Comparison of ENCODE assay signal across 8 cellular contexts in the genomic region with DNA sequence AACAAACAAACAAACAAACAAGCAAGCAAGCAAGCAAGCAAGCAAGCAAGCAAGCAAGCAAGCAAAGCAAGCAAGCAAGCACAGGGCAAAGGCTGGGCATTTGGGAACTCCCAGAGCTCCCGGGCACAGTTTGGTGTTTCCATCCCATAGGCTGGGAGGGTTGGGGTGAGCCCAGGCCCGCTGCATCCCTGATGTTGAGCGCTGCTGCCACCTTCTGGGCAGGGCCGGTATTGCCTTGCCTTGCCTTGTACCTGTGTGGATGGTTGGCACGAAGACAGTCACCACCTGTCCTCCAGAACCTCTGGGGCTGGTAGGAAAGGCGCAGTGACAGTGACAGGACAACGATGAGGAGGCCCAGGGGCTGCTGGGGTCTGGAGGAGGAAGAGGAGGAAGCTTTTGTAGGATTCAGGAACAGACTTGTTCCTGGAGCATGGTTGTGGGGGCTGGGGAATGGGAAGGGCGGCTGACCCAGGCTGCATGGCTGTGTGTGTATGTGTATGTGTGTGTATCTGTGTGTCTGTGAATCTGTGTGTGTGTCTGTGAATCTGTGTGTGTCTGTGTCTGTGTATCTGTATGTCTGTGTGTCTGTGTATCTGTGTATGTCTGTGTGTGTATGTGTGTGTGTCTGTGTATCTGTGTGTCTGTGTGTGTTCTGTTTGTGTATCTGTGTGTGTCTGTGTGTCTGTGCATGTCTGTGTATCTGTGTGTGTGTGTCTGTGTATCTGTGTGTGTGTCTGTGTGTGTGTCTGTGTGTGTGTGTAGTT. TPM values are rescaled to one million over a fixed set of nuclear protein-coding genes. Genes with fewer than 3 reads are reported as not detected.
DNase-seq lines count a peak whose midpoint lies in the region; ATAC-seq and TF ChIP-seq lines count a peak whose summit lies in the region.

No MANE protein-coding gene starts in this region.

- intact Hi-C loops in cardiac septum (cut with DNase I), result loop anchor here (2.0 kb wide), 1 partner anchor 119 kb away; no protein-coding TSS in a partner anchor

- in situ Hi-C loops in G401 (cut with HindIII; ENCODE audit: low sequenced_read_pairs), result no loop called here

- no peaks in the 10 kb centered on the region for H3K9me3 ChIP-seq in HEK293 (ENCODE audit: control insufficient read depth, insufficient read depth, low read depth, low read length)

- CTCF ChIA-PET in HEK293 (lab: Yijun Ruan, JAX) (interaction anchor here (0.6 to 4.2 kb wide), 39 partner anchors 9 to 600 kb away, joined by 3 to 82 read pairs (median 4); partner anchors contain the start of genes ABHD11, MLXIPL and VPS37D), T-cell (lab: Charles Lee) (interaction anchor here (0.5 to 1.5 kb wide), 10 partner anchors 9 to 122 kb away, joined by 3 to 12 read pairs (median 4); no protein-coding TSS in a partner anchor)

- H3K4me1 ChIP-seq in HEK293 (ENCODE audit: control insufficient read depth, insufficient read depth, low read length), result no peaks in the 10 kb centered on the region

- H3K36me3 Mint-ChIP-seq in T-cell, result no peaks in the 10 kb centered on the region
- H3K36me3 Mint-ChIP-seq in activated naive CD8-positive, alpha-beta T cell treated with anti-CD3 and anti-CD28 coated beads, Interleukin-2, amount 10 ng/mL, durations not matched to agents 7 days and 5 days, result no peaks in the 10 kb centered on the region

- no peaks in the 10 kb centered on the region for H3K4me1 Mint-ChIP-seq in T-cell
- no peaks in the 10 kb centered on the region for H3K4me1 Mint-ChIP-seq in activated naive CD8-positive, alpha-beta T cell treated with anti-CD3 and anti-CD28 coated beads, Interleukin-2, amount 10 ng/mL, durations not matched to agents 7 days and 5 days

- H3K4me3 ChIP-seq in HEK293 (ENCODE audit: low read depth, low read length), result no peak overlapping the region

- ATAC-seq in T-cell (replicated peaks in 1 of 4), result peak; percentile 99 to 100 (median 99)
- peak; percentile 97 for ATAC-seq in activated naive CD8-positive, alpha-beta T cell treated with anti-CD3 and anti-CD28 coated beads, Interleukin-2, amount 10 ng/mL, durations not matched to agents 7 days and 5 days (ENCODE audit: low read depth)

- H3K27ac Mint-ChIP-seq in T-cell, result no peak overlapping the region
- H3K27ac Mint-ChIP-seq in activated naive CD8-positive, alpha-beta T cell treated with anti-CD3 and anti-CD28 coated beads, Interleukin-2, amount 10 ng/mL, durations not matched to agents 7 days and 5 days, result no peak overlapping the region

- H3K27me3 Mint-ChIP-seq in T-cell, result peaks cover 10 to 13% of the 10 kb centered on the region in 2 donors
- H3K27me3 Mint-ChIP-seq in activated naive CD8-positive, alpha-beta T cell treated with anti-CD3 and anti-CD28 coated beads, Interleukin-2, amount 10 ng/mL, durations not matched to agents 7 days and 5 days, result peaks cover 29% of the 10 kb centered on the region

- H3K4me3 Mint-ChIP-seq in T-cell, result no peak overlapping the region
- no peak overlapping the region for H3K4me3 Mint-ChIP-seq in activated naive CD8-positive, alpha-beta T cell treated with anti-CD3 and anti-CD28 coated beads, Interleukin-2, amount 10 ng/mL, durations not matched to agents 7 days and 5 days

- TF ChIP-seq CTCF in HEK293 (tag by site-specific recombination; IDR thresholded peaks at IDR 0.05), result peak; percentile 89

- H3K36me3 ChIP-seq in HEK293 (ENCODE audit: control insufficient read depth in 2 of 2, insufficient read depth in 1 of 2, low read length in 2 of 2), result no peaks in the 10 kb centered on the region

- no peak overlapping the region for H3K27ac ChIP-seq in HEK293 (ENCODE audit: extremely low read depth, low read depth, low read length)

- POLR2A ChIA-PET in HEK293 (lab: Yijun Ruan, JAX) (interaction anchor here (0.8 to 1.0 kb wide), 4 partner anchors 25 to 119 kb away, joined by 3 read pairs; no protein-coding TSS in a partner anchor), T-cell (lab: Charles Lee) (interaction anchor here (0.5 to 0.6 kb wide), 2 partner anchors 40 to 96 kb away, joined by 3 read pairs; no protein-coding TSS in a partner anchor)
- POLR2A ChIA-PET in activated naive CD8-positive, alpha-beta T cell treated with anti-CD3 and anti-CD28 coated beads, Interleukin-2, amount 10 ng/mL, durations not matched to agents 7 days and 5 days (lab: Charles Lee), result interaction anchor here (0.6 kb wide), 1 partner anchor 58 kb away, joined by 3 read pairs; the partner anchor contains the start of gene VPS37D

- H3K9me3 Mint-ChIP-seq in T-cell, result no peaks in the 10 kb centered on the region
- H3K9me3 Mint-ChIP-seq in activated naive CD8-positive, alpha-beta T cell treated with anti-CD3 and anti-CD28 coated beads, Interleukin-2, amount 10 ng/mL, durations not matched to agents 7 days and 5 days, result no peaks in the 10 kb centered on the region

- DNase-seq in G401 (ENCODE audit: low spot score) (peak; percentile 91), NCI-H1105 treated with DMSO at 0.1 percent for 48 hours (lab: John Stamatoyannopoulos, UW) (peak; percentile 70), T-cell (peak; percentile 58 to 97 (median 84)), cardiac septum (ENCODE audit: low spot score) (peak; percentile 91), putamen (ENCODE audit: low spot score) (peak; percentile 63), GF-D8 (lab: John Stamatoyannopoulos, UW) (no peak)
- DNase-seq in activated naive CD8-positive, alpha-beta T cell treated with anti-CD3 and anti-CD28 coated beads, Interleukin-2, amount 10 ng/mL, durations not matched to agents 7 days and 5 days, result peak; percentile 93

TF ChIP-seq in HEK293, 187 proteins besides CTCF, POLR2A, EP300 and RAD21 (continues in another document):
- TF ChIP-seq ZNF654 (tag by site-specific recombination; IDR thresholded peaks at IDR 0.05; ENCODE audit: low read depth), result peak; percentile 89
- peak; percentile 90; the same call in 1 of the 2 replicates for TF ChIP-seq ZNF2 (tag by site-specific recombination; IDR thresholded peaks at IDR 0.05)
- TF ChIP-seq ZNF488 (tag by site-specific recombination; IDR thresholded peaks at IDR 0.05), result no peak
- TF ChIP-seq ZNF169 (tag by site-specific recombination; IDR thresholded peaks at IDR 0.05), result no peak
- TF ChIP-seq ZNF214 (tag by site-specific recombination; IDR thresholded peaks at IDR 0.05; ENCODE audit: borderline replicate concordance), result no peak
- TF ChIP-seq, protein P1, sequence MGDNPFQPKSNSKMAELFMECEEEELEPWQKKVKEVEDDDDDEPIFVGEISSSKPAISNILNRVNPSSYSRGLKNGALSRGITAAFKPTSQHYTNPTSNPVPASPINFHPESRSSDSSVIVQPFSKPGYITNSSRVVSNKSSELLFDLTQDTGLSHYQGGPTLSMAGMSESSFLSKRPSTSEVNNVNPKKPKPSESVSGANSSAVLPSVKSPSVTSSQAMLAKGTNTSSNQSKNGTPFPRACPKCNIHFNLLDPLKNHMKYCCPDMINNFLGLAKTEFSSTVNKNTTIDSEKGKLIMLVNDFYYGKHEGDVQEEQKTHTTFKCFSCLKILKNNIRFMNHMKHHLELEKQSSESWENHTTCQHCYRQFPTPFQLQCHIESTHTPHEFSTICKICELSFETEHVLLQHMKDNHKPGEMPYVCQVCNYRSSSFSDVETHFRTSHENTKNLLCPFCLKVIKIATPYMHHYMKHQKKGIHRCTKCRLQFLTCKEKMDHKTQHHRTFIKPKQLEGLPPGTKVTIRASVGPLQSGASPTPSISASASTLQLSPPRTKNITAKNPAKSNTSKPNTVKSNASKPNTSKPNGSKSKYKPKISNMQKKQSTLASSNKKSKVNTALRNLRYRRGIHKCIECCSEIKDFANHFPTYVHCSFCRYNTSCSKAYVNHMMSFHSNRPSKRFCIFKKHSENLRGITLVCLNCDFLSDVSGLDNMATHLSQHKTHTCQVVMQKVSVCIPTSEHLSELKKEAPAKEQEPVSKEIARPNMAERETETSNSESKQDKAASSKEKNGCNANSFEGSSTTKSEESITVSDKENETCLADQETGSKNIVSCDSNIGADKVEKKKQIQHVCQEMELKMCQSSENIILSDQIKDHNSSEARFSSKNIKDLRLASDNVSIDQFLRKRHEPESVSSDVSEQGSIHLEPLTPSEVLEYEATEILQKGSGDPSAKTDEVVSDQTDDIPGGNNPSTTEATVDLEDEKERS (tag by site-specific recombination; IDR thresholded peaks at IDR 0.05), result no peak
- TF ChIP-seq ZNF324 (tag by site-specific recombination; IDR thresholded peaks at IDR 0.05), result no peak

RNA-seq across cellular contexts. Expression of gene STX1A, which starts 6.4 kb away (rescaled TPM):
- total RNA-seq in G401 (2014; rRNA removed; shearing (Covaris generic)), result 2.5 and 6.5 TPM in 2 replicates
- 10 to 100 TPM in 4 of 5 donors, 1 to 10 TPM in 1; 7.7 to 18.1 (median 13.0) TPM for total RNA-seq in T-cell
- total RNA-seq in activated naive CD8-positive, alpha-beta T cell treated with anti-CD3 and anti-CD28 coated beads, Interleukin-2, amount 10 ng/mL, durations not matched to agents 7 days and 5 days, result 1 to 10 TPM; 8.0 to 9.9 TPM
- 3.3 TPM for total RNA-seq in cardiac septum

RNA-seq across cellular contexts. Expression of gene ABHD11, which starts 12.7 kb away (rescaled TPM):
- 34.2 and 41.1 TPM in 2 replicates for total RNA-seq in G401 (2014; rRNA removed; shearing (Covaris generic))
- total RNA-seq in T-cell (10 to 100 TPM; 14.5 to 24.3 (median 18.8) TPM), cardiac septum (31.6 TPM)
- total RNA-seq in activated naive CD8-positive, alpha-beta T cell treated with anti-CD3 and anti-CD28 coated beads, Interleukin-2, amount 10 ng/mL, durations not matched to agents 7 days and 5 days, result 10 to 100 TPM; 23.4 to 24.7 TPM

RNA-seq across cellular contexts. Expression of gene BUD23, which starts 42.5 kb away (rescaled TPM):
- 203 and 204 TPM in 2 replicates for total RNA-seq in G401 (2014; rRNA removed; shearing (Covaris generic))
- 10 to 100 TPM; 66.9 to 90.0 (median 71.2) TPM for total RNA-seq in T-cell
- total RNA-seq in activated naive CD8-positive, alpha-beta T cell treated with anti-CD3 and anti-CD28 coated beads, Interleukin-2, amount 10 ng/mL, durations not matched to agents 7 days and 5 days, result 10 to 100 TPM; 58.7 to 64.1 TPM
- 59.1 TPM for total RNA-seq in cardiac septum

RNA-seq across cellular contexts. Expression of gene DNAJC30, which starts 42.6 kb away (rescaled TPM):
- total RNA-seq in G401 (2014; rRNA removed; shearing (Covaris generic)), result 12.4 and 19.6 TPM in 2 replicates
- total RNA-seq in T-cell (10 to 100 TPM in 4 of 5 donors, 1 to 10 TPM in 1; 9.1 to 16.4 (median 14.7) TPM), cardiac septum (16.4 TPM)
- 10 to 100 TPM; 10.0 to 10.7 TPM for total RNA-seq in activated naive CD8-positive, alpha-beta T cell treated with anti-CD3 and anti-CD28 coated beads, Interleukin-2, amount 10 ng/mL, durations not matched to agents 7 days and 5 days

RNA-seq across cellular contexts. Expression of gene CLDN3, which starts 44.2 kb away (rescaled TPM):
- not detected in 2 replicates for total RNA-seq in G401 (2014; rRNA removed; shearing (Covaris generic))
- total RNA-seq in T-cell, result under 1 TPM in 2 of 5 donors, not detected in 3; 0.26 to 0.50 TPM
- not detected for total RNA-seq in activated naive CD8-positive, alpha-beta T cell treated with anti-CD3 and anti-CD28 coated beads, Interleukin-2, amount 10 ng/mL, durations not matched to agents 7 days and 5 days
- not detected for total RNA-seq in cardiac septum
